In genomic region chr17:68089881-68090280, GRCh38 we compare ENCODE assay signal across 9 cellular contexts. TPM values are rescaled to one million over a fixed set of nuclear protein-coding genes. Genes with fewer than 3 reads are reported as not detected.
A peak's percentile ranks its signal among the peaks of the same experiment; 100 is the strongest.
DNase-seq lines count a peak whose midpoint lies in the region; ATAC-seq and TF ChIP-seq lines count a peak whose summit lies in the region.
"Had no signal": no experiment of that assay in that cellular context is flagged by ENCODE, and none has a peak within 500 bp of the region (broad histone marks: within the 10 kb centered on the region; RNA-seq: fewer than 3 reads in every experiment).

No MANE protein-coding gene starts in this region.

- no peak for TF ChIP-seq POLR2A in testis (IDR thresholded peaks at IDR 0.05)

- H3K27ac Mint-ChIP-seq in activated T-cell treated with anti-CD3 and anti-CD28 coated beads, Interleukin-2, amount 50 U/mL, for 24 hours = no peak overlapping the region

- H3K27me3 Mint-ChIP-seq in activated T-cell treated with anti-CD3 and anti-CD28 coated beads, Interleukin-2, amount 50 U/mL, for 4 hours (ENCODE audit: low read depth) = no peaks in the 10 kb centered on the region
- no peaks in the 10 kb centered on the region for H3K27me3 Mint-ChIP-seq in activated T-cell treated with anti-CD3 and anti-CD28 coated beads, Interleukin-2, amount 50 U/mL, for 24 hours
- H3K27me3 Mint-ChIP-seq: naive B cell had no signal

- no peaks in the 10 kb centered on the region for H3K36me3 ChIP-seq in testis (ENCODE audit: low read depth, missing control alignments)

- intact Hi-C loops in testis (cut with DNase I; ENCODE audit: low total_unique reads) = no loop called here

- H3K36me3 Mint-ChIP-seq in activated T-cell treated with anti-CD3 and anti-CD28 coated beads, Interleukin-2, amount 50 U/mL, for 4 hours (ENCODE audit: insufficient read depth) = no peaks in the 10 kb centered on the region
- H3K36me3 Mint-ChIP-seq in activated T-cell treated with anti-CD3 and anti-CD28 coated beads, Interleukin-2, amount 50 U/mL, for 24 hours (ENCODE audit: low read depth) = no peaks in the 10 kb centered on the region
- H3K36me3 Mint-ChIP-seq: naive B cell had no signal

- 52 to 62% methylated on average over 3 of the region's 3 CpGs for WGBS in testis, 2 donors

- peaks cover 41% of the 10 kb centered on the region for H3K4me1 Mint-ChIP-seq in activated T-cell treated with anti-CD3 and anti-CD28 coated beads, Interleukin-2, amount 50 U/mL, for 4 hours (ENCODE audit: low read depth)
- H3K4me1 Mint-ChIP-seq in activated T-cell treated with anti-CD3 and anti-CD28 coated beads, Interleukin-2, amount 50 U/mL, for 24 hours (ENCODE audit: low read depth) = peaks cover 38% of the 10 kb centered on the region

- no peak for TF ChIP-seq CTCF in testis (IDR thresholded peaks at IDR 0.05)

- H3K9me3 Mint-ChIP-seq in activated T-cell treated with anti-CD3 and anti-CD28 coated beads, Interleukin-2, amount 50 U/mL, for 4 hours = no peaks in the 10 kb centered on the region
- H3K9me3 Mint-ChIP-seq in activated T-cell treated with anti-CD3 and anti-CD28 coated beads, Interleukin-2, amount 50 U/mL, for 24 hours = peaks cover 2% of the 10 kb centered on the region
- H3K9me3 Mint-ChIP-seq: naive B cell had no signal

- H3K27ac ChIP-seq in testis = no peak overlapping the region

- H3K4me3 ChIP-seq in testis = no peak overlapping the region

- H3K9me3 ChIP-seq in testis = no peaks in the 10 kb centered on the region

- DNase-seq in activated T-cell treated with anti-CD3 and anti-CD28 coated beads, Interleukin-2, amount 50 U/mL, for 4 hours = no peak
- DNase-seq in activated T-cell treated with anti-CD3 and anti-CD28 coated beads, Interleukin-2, amount 50 U/mL, for 24 hours = no peak
- peak; percentile 31 for DNase-seq in NCI-H2029 (lab: John Stamatoyannopoulos, UW)
- DNase-seq in dermis blood vessel endothelial cell = peak; percentile 74
- peak; percentile 66 for DNase-seq in testis
- DNase-seq in iPS-NIHi7 (ENCODE audit: extremely low spot score) = no peak
- DNase-seq: naive B cell had no signal

- H3K27me3 ChIP-seq in testis = no peaks in the 10 kb centered on the region

- peak; percentile 21 to 44 for ATAC-seq in activated T-cell treated with anti-CD3 and anti-CD28 coated beads, Interleukin-2, amount 50 U/mL, for 4 hours
- ATAC-seq in GM18520 (IDR thresholded peaks at IDR 0.05; ENCODE audit: unreplicated experiment) = no peak
- no peak for ATAC-seq in HG02798 (IDR thresholded peaks at IDR 0.05; ENCODE audit: poor library complexity, unreplicated experiment)

- H3K4me3 Mint-ChIP-seq in activated T-cell treated with anti-CD3 and anti-CD28 coated beads, Interleukin-2, amount 50 U/mL, for 4 hours = no peak overlapping the region
- no peak overlapping the region for H3K4me3 Mint-ChIP-seq in activated T-cell treated with anti-CD3 and anti-CD28 coated beads, Interleukin-2, amount 50 U/mL, for 24 hours

- peaks cover 4% of the 10 kb centered on the region for H3K4me1 ChIP-seq in testis

RNA-seq across cellular contexts. Expression of gene KPNA2, which starts 54.3 kb away (rescaled TPM):
- 100 to 1,000 TPM; 139 to 140 (median 139) TPM for total RNA-seq in activated T-cell treated with anti-CD3 and anti-CD28 coated beads, Interleukin-2, amount 50 U/mL, for 4 hours
- total RNA-seq in dermis blood vessel endothelial cell = 96.5 and 179 TPM in 2 replicates
- 100 to 1,000 TPM; 143 to 157 TPM for total RNA-seq in testis
- 481 TPM for polyA plus RNA-seq in testis (ENCODE audit: insufficient read depth, low read depth, low replicate concordance)

Comparison
In these comparisons a context has a peak if more than half of its experiments do, and no peak if none do; other contexts are left out.
1. ATAC-seq: peak in activated T-cell treated with anti-CD3 and anti-CD28 coated beads, Interleukin-2, amount 50 U/mL, for 4 hours (2 of 2); none in GM18520 (single experiment) and HG02798 (single experiment).
2. DNase-seq: peak in NCI-H2029 (single experiment), dermis blood vessel endothelial cell (single experiment) and testis (single experiment); none in activated T-cell treated with anti-CD3 and anti-CD28 coated beads, Interleukin-2, amount 50 U/mL, for 4 hours (single experiment), activated T-cell treated with anti-CD3 and anti-CD28 coated beads, Interleukin-2, amount 50 U/mL, for 24 hours (single experiment) and iPS-NIHi7 (single experiment).